ENCODE assay signal across 13 cellular contexts in the genomic region with DNA sequence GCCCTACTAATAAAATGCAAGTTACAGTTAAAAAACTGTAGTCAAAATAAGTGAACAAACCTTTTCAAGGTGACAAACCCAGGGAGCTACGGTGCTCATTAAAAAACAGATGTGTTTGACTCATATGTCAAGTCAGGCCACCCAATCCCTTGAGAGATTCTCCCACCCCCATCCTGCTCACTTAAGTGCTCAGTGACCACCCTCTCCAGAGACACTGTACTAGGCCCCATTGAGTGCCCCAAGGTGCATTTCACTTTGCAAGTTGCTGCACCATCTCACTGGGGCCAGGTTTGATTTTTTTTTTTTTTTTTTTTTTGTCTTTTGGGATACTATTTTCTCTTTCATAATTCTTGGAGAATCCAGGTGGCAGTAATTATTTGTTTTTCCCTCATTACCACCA. TPM values are rescaled to one million over a fixed set of nuclear protein-coding genes. Genes with fewer than 3 reads are reported as not detected.
DNase-seq lines count a peak whose midpoint lies in the region; ATAC-seq and TF ChIP-seq lines count a peak whose summit lies in the region.
"Had no signal": no experiment of that assay in that cellular context is flagged by ENCODE, and none has a peak within 500 bp of the region (broad histone marks: within the 10 kb centered on the region; RNA-seq: fewer than 3 reads in every experiment).

No MANE protein-coding gene starts in this region.

- no peak for ATAC-seq in GM21381 (IDR thresholded peaks at IDR 0.05; ENCODE audit: unreplicated experiment)
- ATAC-seq: right cardiac atrium had no signal

- DNase-seq in activated CD4-positive, alpha-beta T cell treated with anti-CD3 and anti-CD28 coated beads, Interleukin-2, amount 10 ng/mL, durations not matched to agents 7 days and 5 days, result no peak
- DNase-seq in activated CD4-positive, alpha-beta T cell treated with anti-CD3 and anti-CD28 coated beads for 1 hour, result no peak
- DNase-seq in retinal pigment epithelial cell (ENCODE audit: low read depth) (no peak), UCSD-AML1 (lab: John Stamatoyannopoulos, UW; ENCODE audit: unreplicated experiment) (no peak), MCF 10A (ENCODE audit: unreplicated experiment) (no peak)
- DNase-seq: effector memory CD4-positive, alpha-beta T cell; hippocampal formation; mammary epithelial cell; right cardiac atrium; transverse colon had no signal

- POLR2A ChIA-PET in activated CD4-positive, alpha-beta T cell treated with anti-CD3 and anti-CD28 coated beads, Interleukin-2, amount 10 ng/mL, durations not matched to agents 7 days and 5 days (lab: Charles Lee), result no interaction called here
- POLR2A ChIA-PET in MCF 10A (lab: Yijun Ruan, JAX), result interaction anchor here (0.6 to 3.2 kb wide), 2 partner anchors 10 to 34 kb away, joined by 3 to 53 read pairs; no protein-coding TSS in a partner anchor

- peaks cover 22% of the 10 kb centered on the region for H3F3A ChIP-seq in SU-DHL-6 (ENCODE audit: insufficient read depth)

- H3K36me3 ChIP-seq in SU-DHL-6 (ENCODE audit: low read length), result peaks cover 15% of the 10 kb centered on the region
- peaks cover 5 to 7% of the 10 kb centered on the region in 2 donors for H3K36me3 ChIP-seq in esophagus (ENCODE audit: control insufficient read depth in 2 of 2, insufficient read depth in 2 of 2, low read length in 1 of 2)

- H3K4me1 ChIP-seq in esophagus (ENCODE audit: control insufficient read depth in 2 of 2, insufficient read depth in 2 of 2, low read length in 1 of 2), result no peaks in the 10 kb centered on the region

- peak overlapping the region; percentile 89 for H3K4me2 ChIP-seq in SU-DHL-6 (ENCODE audit: low read depth, low read length, poor library complexity, severe bottlenecking)

- H3K27ac ChIP-seq in SU-DHL-6 (ENCODE audit: low read depth, low read length) (peak overlapping the region; percentile 74), esophagus (ENCODE audit: low read depth in 2 of 2, low read length in 1 of 2) (peak overlapping the region in 1 of 2 donors; percentile 1)
- H3K27ac ChIP-seq: transverse colon had no signal

- CTCF ChIA-PET in activated CD4-positive, alpha-beta T cell treated with anti-CD3 and anti-CD28 coated beads, Interleukin-2, amount 10 ng/mL, durations not matched to agents 7 days and 5 days (lab: Charles Lee), result no interaction called here
- CTCF ChIA-PET in MCF 10A (lab: Yijun Ruan, JAX), result no interaction called here

- TF ChIP-seq CTCF in SU-DHL-6 (IDR thresholded peaks at IDR 0.05; ENCODE audit: insufficient read depth, low read length, poor library complexity, severe bottlenecking) (no peak), retinal pigment epithelial cell (conservative IDR thresholded peaks at IDR 0.05; ENCODE audit: low read depth, low read length) (no peak), MCF 10A (IDR thresholded peaks at IDR 0.05; ENCODE audit: unreplicated experiment) (no peak)

- H3K9me3 ChIP-seq in SU-DHL-6 (ENCODE audit: insufficient read depth, low read length) (no peaks in the 10 kb centered on the region), esophagus (ENCODE audit: control insufficient read depth in 2 of 2, insufficient read depth in 1 of 2, low read depth in 1 of 2, low read length in 1 of 2) (no peaks in the 10 kb centered on the region)

- H3K9me3 Mint-ChIP-seq in activated CD4-positive, alpha-beta T cell treated with anti-CD3 and anti-CD28 coated beads, Interleukin-2, amount 10 ng/mL, durations not matched to agents 7 days and 5 days, result peaks cover 40% of the 10 kb centered on the region
- peaks cover 15% of the 10 kb centered on the region for H3K9me3 Mint-ChIP-seq in MCF 10A (ENCODE audit: unreplicated experiment)

- 67 to 73% methylated on average over 1 of the region's 1 CpG for WGBS in esophagus, 2 donors

- H3K4me3 ChIP-seq in SU-DHL-6 (ENCODE audit: insufficient read depth, low read length, poor library complexity, severe bottlenecking) (peak overlapping the region; percentile 84), esophagus (ENCODE audit: low read depth in 1 of 2, low read length in 2 of 2) (peak overlapping the region; percentile 17 to 96), retinal pigment epithelial cell (ENCODE audit: low read length) (peak overlapping the region; percentile 90)

- BruUV-seq in MCF 10A (replicated peaks; lab: Mats Ljungman, UMichigan), result no TSS peak

- peaks cover 65% of the 10 kb centered on the region for H3K36me3 Mint-ChIP-seq in activated CD4-positive, alpha-beta T cell treated with anti-CD3 and anti-CD28 coated beads, Interleukin-2, amount 10 ng/mL, durations not matched to agents 7 days and 5 days (ENCODE audit: low read depth)
- peaks cover 27% of the 10 kb centered on the region for H3K36me3 Mint-ChIP-seq in MCF 10A (ENCODE audit: insufficient read depth, unreplicated experiment)

- no peaks in the 10 kb centered on the region for H4K20me1 ChIP-seq in SU-DHL-6 (ENCODE audit: low read depth, low read length)

- H3K27ac Mint-ChIP-seq in activated CD4-positive, alpha-beta T cell treated with anti-CD3 and anti-CD28 coated beads, Interleukin-2, amount 10 ng/mL, durations not matched to agents 7 days and 5 days, result peak overlapping the region; percentile 64
- H3K27ac Mint-ChIP-seq in MCF 10A (ENCODE audit: low read depth, unreplicated experiment), result no peak overlapping the region

- no peak overlapping the region for H2AFZ ChIP-seq in SU-DHL-6 (ENCODE audit: low read depth, low read length, severe bottlenecking)

- H3K4me1 Mint-ChIP-seq in activated CD4-positive, alpha-beta T cell treated with anti-CD3 and anti-CD28 coated beads, Interleukin-2, amount 10 ng/mL, durations not matched to agents 7 days and 5 days, result peaks cover 31% of the 10 kb centered on the region
- H3K4me1 Mint-ChIP-seq in MCF 10A (ENCODE audit: insufficient read depth, unreplicated experiment), result peaks cover 22% of the 10 kb centered on the region

- no peaks in the 10 kb centered on the region for H3K9me2 ChIP-seq in SU-DHL-6 (replicated peaks; ENCODE audit: insufficient read depth, low read length)

- H3K79me2 ChIP-seq in SU-DHL-6 (ENCODE audit: insufficient read depth, low read length), result peaks cover 67% of the 10 kb centered on the region

- intact Hi-C loops in MCF 10A (cut with micrococcal nuclease), result no loop called here

- H3K9ac ChIP-seq in SU-DHL-6 (ENCODE audit: low read length), result peak overlapping the region; percentile 88

- H3K27me3 ChIP-seq in SU-DHL-6 (ENCODE audit: low read length) (no peaks in the 10 kb centered on the region), esophagus (ENCODE audit: control insufficient read depth in 1 of 2, insufficient read depth in 2 of 2, low read length in 2 of 2) (no peaks in the 10 kb centered on the region)
- H3K27me3 ChIP-seq: transverse colon had no signal

- no peaks in the 10 kb centered on the region for H3K27me3 Mint-ChIP-seq in activated CD4-positive, alpha-beta T cell treated with anti-CD3 and anti-CD28 coated beads, Interleukin-2, amount 10 ng/mL, durations not matched to agents 7 days and 5 days
- no peaks in the 10 kb centered on the region for H3K27me3 Mint-ChIP-seq in MCF 10A (ENCODE audit: insufficient read depth, unreplicated experiment)

- no peak overlapping the region for H3K4me3 Mint-ChIP-seq in activated CD4-positive, alpha-beta T cell treated with anti-CD3 and anti-CD28 coated beads, Interleukin-2, amount 10 ng/mL, durations not matched to agents 7 days and 5 days
- H3K4me3 Mint-ChIP-seq in MCF 10A (ENCODE audit: unreplicated experiment), result no peak overlapping the region

RNA-seq across cellular contexts. Expression of gene ERV3-1, which starts 1.9 kb away (rescaled TPM):
- total RNA-seq in activated CD4-positive, alpha-beta T cell treated with anti-CD3 and anti-CD28 coated beads, Interleukin-2, amount 10 ng/mL, durations not matched to agents 7 days and 5 days, result 10 to 100 TPM; 10.3 to 11.9 TPM
- 10 to 100 TPM in 1 of 2 donors, 1 to 10 TPM in 1; 7.3 to 10.9 TPM for polyA plus RNA-seq in esophagus
- total RNA-seq in MCF 10A (2022), result 7.6 and 11.2 TPM in 2 replicates

RNA-seq across cellular contexts. Expression of gene ZNF117, which starts 13.7 kb away (rescaled TPM):
- 1 to 10 TPM; 5.2 to 6.8 TPM for total RNA-seq in activated CD4-positive, alpha-beta T cell treated with anti-CD3 and anti-CD28 coated beads, Interleukin-2, amount 10 ng/mL, durations not matched to agents 7 days and 5 days
- polyA plus RNA-seq in esophagus, result 10 to 100 TPM in 1 of 2 donors, 1 to 10 TPM in 1; 4.6 to 13.9 TPM
- 3.2 and 4.8 TPM in 2 replicates for total RNA-seq in MCF 10A (2022)
